In the genomic region with DNA sequence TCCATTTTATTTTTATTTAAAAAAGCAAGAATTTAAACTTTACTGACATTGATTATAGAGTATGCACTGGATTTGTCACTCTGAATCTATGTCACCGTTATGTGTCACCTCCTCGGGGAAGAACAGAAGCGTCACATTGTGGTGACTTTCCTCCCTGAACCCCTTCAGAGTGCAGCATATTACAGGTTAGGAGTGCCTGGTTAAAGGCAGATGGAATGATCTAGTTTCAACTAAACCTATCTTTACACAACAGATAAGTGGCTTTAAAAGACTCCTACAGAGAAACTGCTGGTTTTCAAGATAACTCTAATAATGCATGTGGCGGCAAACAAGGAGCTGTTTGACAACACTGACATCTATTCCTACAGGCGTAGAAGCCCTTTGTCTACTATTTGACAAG, we compare ENCODE assay signal across 1 cellular context.
TF ChIP-seq lines count a peak whose summit lies in the region.

No MANE protein-coding gene starts in this region.

TF ChIP-seq in K562, 482 proteins besides CTCF, POLR2A, EP300 and RAD21 (continued from another document and continues in another):
- TF ChIP-seq, protein P1, sequence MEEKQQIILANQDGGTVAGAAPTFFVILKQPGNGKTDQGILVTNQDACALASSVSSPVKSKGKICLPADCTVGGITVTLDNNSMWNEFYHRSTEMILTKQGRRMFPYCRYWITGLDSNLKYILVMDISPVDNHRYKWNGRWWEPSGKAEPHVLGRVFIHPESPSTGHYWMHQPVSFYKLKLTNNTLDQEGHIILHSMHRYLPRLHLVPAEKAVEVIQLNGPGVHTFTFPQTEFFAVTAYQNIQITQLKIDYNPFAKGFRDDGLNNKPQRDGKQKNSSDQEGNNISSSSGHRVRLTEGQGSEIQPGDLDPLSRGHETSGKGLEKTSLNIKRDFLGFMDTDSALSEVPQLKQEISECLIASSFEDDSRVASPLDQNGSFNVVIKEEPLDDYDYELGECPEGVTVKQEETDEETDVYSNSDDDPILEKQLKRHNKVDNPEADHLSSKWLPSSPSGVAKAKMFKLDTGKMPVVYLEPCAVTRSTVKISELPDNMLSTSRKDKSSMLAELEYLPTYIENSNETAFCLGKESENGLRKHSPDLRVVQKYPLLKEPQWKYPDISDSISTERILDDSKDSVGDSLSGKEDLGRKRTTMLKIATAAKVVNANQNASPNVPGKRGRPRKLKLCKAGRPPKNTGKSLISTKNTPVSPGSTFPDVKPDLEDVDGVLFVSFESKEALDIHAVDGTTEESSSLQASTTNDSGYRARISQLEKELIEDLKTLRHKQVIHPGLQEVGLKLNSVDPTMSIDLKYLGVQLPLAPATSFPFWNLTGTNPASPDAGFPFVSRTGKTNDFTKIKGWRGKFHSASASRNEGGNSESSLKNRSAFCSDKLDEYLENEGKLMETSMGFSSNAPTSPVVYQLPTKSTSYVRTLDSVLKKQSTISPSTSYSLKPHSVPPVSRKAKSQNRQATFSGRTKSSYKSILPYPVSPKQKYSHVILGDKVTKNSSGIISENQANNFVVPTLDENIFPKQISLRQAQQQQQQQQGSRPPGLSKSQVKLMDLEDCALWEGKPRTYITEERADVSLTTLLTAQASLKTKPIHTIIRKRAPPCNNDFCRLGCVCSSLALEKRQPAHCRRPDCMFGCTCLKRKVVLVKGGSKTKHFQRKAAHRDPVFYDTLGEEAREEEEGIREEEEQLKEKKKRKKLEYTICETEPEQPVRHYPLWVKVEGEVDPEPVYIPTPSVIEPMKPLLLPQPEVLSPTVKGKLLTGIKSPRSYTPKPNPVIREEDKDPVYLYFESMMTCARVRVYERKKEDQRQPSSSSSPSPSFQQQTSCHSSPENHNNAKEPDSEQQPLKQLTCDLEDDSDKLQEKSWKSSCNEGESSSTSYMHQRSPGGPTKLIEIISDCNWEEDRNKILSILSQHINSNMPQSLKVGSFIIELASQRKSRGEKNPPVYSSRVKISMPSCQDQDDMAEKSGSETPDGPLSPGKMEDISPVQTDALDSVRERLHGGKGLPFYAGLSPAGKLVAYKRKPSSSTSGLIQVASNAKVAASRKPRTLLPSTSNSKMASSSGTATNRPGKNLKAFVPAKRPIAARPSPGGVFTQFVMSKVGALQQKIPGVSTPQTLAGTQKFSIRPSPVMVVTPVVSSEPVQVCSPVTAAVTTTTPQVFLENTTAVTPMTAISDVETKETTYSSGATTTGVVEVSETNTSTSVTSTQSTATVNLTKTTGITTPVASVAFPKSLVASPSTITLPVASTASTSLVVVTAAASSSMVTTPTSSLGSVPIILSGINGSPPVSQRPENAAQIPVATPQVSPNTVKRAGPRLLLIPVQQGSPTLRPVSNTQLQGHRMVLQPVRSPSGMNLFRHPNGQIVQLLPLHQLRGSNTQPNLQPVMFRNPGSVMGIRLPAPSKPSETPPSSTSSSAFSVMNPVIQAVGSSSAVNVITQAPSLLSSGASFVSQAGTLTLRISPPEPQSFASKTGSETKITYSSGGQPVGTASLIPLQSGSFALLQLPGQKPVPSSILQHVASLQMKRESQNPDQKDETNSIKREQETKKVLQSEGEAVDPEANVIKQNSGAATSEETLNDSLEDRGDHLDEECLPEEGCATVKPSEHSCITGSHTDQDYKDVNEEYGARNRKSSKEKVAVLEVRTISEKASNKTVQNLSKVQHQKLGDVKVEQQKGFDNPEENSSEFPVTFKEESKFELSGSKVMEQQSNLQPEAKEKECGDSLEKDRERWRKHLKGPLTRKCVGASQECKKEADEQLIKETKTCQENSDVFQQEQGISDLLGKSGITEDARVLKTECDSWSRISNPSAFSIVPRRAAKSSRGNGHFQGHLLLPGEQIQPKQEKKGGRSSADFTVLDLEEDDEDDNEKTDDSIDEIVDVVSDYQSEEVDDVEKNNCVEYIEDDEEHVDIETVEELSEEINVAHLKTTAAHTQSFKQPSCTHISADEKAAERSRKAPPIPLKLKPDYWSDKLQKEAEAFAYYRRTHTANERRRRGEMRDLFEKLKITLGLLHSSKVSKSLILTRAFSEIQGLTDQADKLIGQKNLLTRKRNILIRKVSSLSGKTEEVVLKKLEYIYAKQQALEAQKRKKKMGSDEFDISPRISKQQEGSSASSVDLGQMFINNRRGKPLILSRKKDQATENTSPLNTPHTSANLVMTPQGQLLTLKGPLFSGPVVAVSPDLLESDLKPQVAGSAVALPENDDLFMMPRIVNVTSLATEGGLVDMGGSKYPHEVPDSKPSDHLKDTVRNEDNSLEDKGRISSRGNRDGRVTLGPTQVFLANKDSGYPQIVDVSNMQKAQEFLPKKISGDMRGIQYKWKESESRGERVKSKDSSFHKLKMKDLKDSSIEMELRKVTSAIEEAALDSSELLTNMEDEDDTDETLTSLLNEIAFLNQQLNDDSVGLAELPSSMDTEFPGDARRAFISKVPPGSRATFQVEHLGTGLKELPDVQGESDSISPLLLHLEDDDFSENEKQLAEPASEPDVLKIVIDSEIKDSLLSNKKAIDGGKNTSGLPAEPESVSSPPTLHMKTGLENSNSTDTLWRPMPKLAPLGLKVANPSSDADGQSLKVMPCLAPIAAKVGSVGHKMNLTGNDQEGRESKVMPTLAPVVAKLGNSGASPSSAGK (IDR thresholded peaks at IDR 0.05): no peak; the same call in 1 of the 2 replicates
- TF ChIP-seq NEUROD1 (IDR thresholded peaks at IDR 0.05; ENCODE audit: borderline replicate concordance, low read depth, low read length, partially characterized antibody): no peak
- TF ChIP-seq ILF3 (IDR thresholded peaks at IDR 0.05; ENCODE audit: borderline replicate concordance): no peak
- TF ChIP-seq THRAP3 (IDR thresholded peaks at IDR 0.05; ENCODE audit: borderline replicate concordance): no peak
- TF ChIP-seq ZNF695 (CRISPR knock-in tag; IDR thresholded peaks at IDR 0.05): no peak
- no peak for TF ChIP-seq ZFP30 (CRISPR knock-in tag; IDR thresholded peaks at IDR 0.05; ENCODE audit: borderline replicate concordance)
- TF ChIP-seq FOXJ3 (CRISPR knock-in tag; IDR thresholded peaks at IDR 0.05): no peak
- no peak for TF ChIP-seq ZNF583 (CRISPR knock-in tag; IDR thresholded peaks at IDR 0.05)
- TF ChIP-seq SMC3 (conservative IDR thresholded peaks at IDR 0.05; ENCODE audit: insufficient read depth, low read depth, low read length): no peak; the same call in 1 of the 2 replicates
- TF ChIP-seq MAFK (IDR thresholded peaks at IDR 0.05; ENCODE audit: low read length): no peak
- TF ChIP-seq DMBX1 (CRISPR knock-in tag; IDR thresholded peaks at IDR 0.05; ENCODE audit: borderline replicate concordance): peak; percentile 27
- peak; percentile 11; the same call in 1 of the 2 replicates for TF ChIP-seq ZNF24 (IDR thresholded peaks at IDR 0.05)
- TF ChIP-seq ZFP1 (CRISPR knock-in tag; IDR thresholded peaks at IDR 0.05): no peak
- TF ChIP-seq PCBP1 (IDR thresholded peaks at IDR 0.05; ENCODE audit: low read depth, low read length, poor library complexity, severe bottlenecking): no peak
- TF ChIP-seq ATF3 (IDR thresholded peaks at IDR 0.05): peak; percentile 51; the same call in 1 of the 2 replicates
- no peak for TF ChIP-seq ATF3 (CRISPR knock-in tag; conservative IDR thresholded peaks at IDR 0.05)
- no peak for TF ChIP-seq HNRNPUL1 (IDR thresholded peaks at IDR 0.05; ENCODE audit: low read length)
- TF ChIP-seq TCFL5 (CRISPR knock-in tag; conservative IDR thresholded peaks at IDR 0.05): no peak
- TF ChIP-seq ZNF324 (CRISPR knock-in tag; IDR thresholded peaks at IDR 0.05): no peak
- TF ChIP-seq JUNB (CRISPR knock-in tag; conservative IDR thresholded peaks at IDR 0.05): no peak
- TF ChIP-seq ZNF212 (CRISPR knock-in tag; IDR thresholded peaks at IDR 0.05): no peak
- TF ChIP-seq, protein P2, sequence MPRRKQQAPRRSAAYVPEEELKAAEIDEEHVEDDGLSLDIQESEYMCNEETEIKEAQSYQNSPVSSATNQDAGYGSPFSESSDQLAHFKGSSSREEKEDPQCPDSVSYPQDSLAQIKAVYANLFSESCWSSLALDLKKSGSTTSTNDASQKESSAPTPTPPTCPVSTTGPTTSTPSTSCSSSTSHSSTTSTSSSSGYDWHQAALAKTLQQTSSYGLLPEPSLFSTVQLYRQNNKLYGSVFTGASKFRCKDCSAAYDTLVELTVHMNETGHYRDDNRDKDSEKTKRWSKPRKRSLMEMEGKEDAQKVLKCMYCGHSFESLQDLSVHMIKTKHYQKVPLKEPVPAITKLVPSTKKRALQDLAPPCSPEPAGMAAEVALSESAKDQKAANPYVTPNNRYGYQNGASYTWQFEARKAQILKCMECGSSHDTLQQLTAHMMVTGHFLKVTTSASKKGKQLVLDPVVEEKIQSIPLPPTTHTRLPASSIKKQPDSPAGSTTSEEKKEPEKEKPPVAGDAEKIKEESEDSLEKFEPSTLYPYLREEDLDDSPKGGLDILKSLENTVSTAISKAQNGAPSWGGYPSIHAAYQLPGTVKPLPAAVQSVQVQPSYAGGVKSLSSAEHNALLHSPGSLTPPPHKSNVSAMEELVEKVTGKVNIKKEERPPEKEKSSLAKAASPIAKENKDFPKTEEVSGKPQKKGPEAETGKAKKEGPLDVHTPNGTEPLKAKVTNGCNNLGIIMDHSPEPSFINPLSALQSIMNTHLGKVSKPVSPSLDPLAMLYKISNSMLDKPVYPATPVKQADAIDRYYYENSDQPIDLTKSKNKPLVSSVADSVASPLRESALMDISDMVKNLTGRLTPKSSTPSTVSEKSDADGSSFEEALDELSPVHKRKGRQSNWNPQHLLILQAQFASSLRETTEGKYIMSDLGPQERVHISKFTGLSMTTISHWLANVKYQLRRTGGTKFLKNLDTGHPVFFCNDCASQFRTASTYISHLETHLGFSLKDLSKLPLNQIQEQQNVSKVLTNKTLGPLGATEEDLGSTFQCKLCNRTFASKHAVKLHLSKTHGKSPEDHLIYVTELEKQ (CRISPR knock-in tag; IDR thresholded peaks at IDR 0.05): no peak
- no peak for TF ChIP-seq HNRNPLL (IDR thresholded peaks at IDR 0.05; ENCODE audit: low read depth, low read length, poor library complexity, severe bottlenecking)
- no peak for TF ChIP-seq IFI16 (CRISPR knock-in tag; IDR thresholded peaks at IDR 0.05)
- TF ChIP-seq KLF6 (CRISPR knock-in tag; IDR thresholded peaks at IDR 0.05; ENCODE audit: borderline replicate concordance): peak; percentile 7; the same call in 1 of the 2 replicates
- no peak for TF ChIP-seq HMGN3 (IDR thresholded peaks at IDR 0.05; ENCODE audit: borderline replicate concordance, extremely low read depth, insufficient read length, low read depth, low read length)
- TF ChIP-seq CAMTA2 (CRISPR knock-in tag; conservative IDR thresholded peaks at IDR 0.05): no peak
- no peak for TF ChIP-seq ZNF644 (tag; IDR thresholded peaks at IDR 0.05; ENCODE audit: low read depth)
- TF ChIP-seq GABPA (tag; conservative IDR thresholded peaks at IDR 0.05; ENCODE audit: low read depth): 0 out of 2 replicates have a peak, but pooled peaks have one; percentile 30
- peak; percentile 75 for TF ChIP-seq ATF7 (IDR thresholded peaks at IDR 0.05)
- TF ChIP-seq ZNF232 (CRISPR knock-in tag; IDR thresholded peaks at IDR 0.05): no peak
- TF ChIP-seq ZNF23 (CRISPR knock-in tag; IDR thresholded peaks at IDR 0.05): no peak
- TF ChIP-seq ZNF76 (CRISPR knock-in tag; IDR thresholded peaks at IDR 0.05; ENCODE audit: borderline replicate concordance): no peak
- no peak for TF ChIP-seq ZNF436 (CRISPR knock-in tag; IDR thresholded peaks at IDR 0.05)
- TF ChIP-seq EGR1 (conservative IDR thresholded peaks at IDR 0.05): no peak
- TF ChIP-seq SAP30 (IDR thresholded peaks at IDR 0.05; ENCODE audit: borderline replicate concordance, insufficient read depth, low read depth, low read length, poor library complexity, severe bottlenecking): no peak
- peak; percentile 98 for TF ChIP-seq CBFA2T3 (IDR thresholded peaks at IDR 0.05)
- TF ChIP-seq TSC22D4 (tag; IDR thresholded peaks at IDR 0.05): no peak
- no peak for TF ChIP-seq NELFE (IDR thresholded peaks at IDR 0.05; ENCODE audit: insufficient read depth, insufficient read length)
- TF ChIP-seq ZFP91 (CRISPR knock-in tag; IDR thresholded peaks at IDR 0.05): no peak
- 0 out of 2 replicates have a peak, but pooled peaks have one; percentile 11 for TF ChIP-seq HDAC2 (IDR thresholded peaks at IDR 0.05)
- no peak for TF ChIP-seq ZNF316 (IDR thresholded peaks at IDR 0.05)
- no peak for TF ChIP-seq PATZ1 (CRISPR knock-in tag; IDR thresholded peaks at IDR 0.05; ENCODE audit: borderline replicate concordance)
- no peak for TF ChIP-seq CBX3 (IDR thresholded peaks at IDR 0.05; ENCODE audit: borderline replicate concordance in 1 of 2, low read length in 2 of 2)
